Comparison of ENCODE assay signal across 12 cellular contexts in the genomic region with DNA sequence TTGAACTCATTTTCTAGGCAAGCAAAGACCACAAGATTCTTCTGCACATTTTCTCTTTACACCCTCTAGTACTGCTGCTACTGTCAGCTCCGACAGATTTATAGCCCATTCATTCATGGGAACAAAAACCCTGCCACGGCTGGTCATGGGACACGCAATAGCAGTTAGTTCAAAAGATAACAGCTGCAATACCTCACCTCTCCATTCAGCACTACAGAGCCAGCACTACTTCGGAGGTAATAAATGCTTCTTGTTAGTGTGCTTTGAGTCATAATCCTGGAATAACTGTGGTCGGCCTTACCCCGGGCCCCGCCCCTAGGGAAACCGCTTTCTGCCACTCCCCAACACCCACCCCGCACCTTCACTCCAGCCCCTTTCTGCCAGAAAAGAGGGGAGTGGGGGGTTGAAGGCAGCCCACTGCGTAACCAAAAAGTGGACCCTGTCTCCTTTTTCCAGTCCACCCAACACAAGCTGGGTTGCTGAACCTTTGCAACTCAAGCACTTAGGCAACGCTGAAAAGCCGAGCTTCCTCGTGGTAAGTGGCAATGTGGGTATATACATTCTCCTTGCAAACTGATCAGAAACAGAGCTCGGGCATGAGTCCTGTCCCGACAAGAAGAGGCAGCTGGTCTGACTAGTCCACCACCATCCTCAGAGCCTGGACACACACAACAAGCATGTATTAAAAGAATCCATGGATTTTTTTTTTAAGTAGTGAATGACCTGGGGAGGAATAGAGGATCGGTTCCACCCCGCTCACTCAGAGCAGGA.
DNase-seq lines count a peak whose midpoint lies in the region; ATAC-seq, FAIRE-seq and TF ChIP-seq lines count a peak whose summit lies in the region.
"Had no signal": no experiment of that assay in that cellular context is flagged by ENCODE, and none has a peak within 500 bp of the region (broad histone marks: within the 10 kb centered on the region; RNA-seq: fewer than 3 reads in every experiment).

No MANE protein-coding gene starts in this region.

- intact Hi-C loops in A673 (cut with micrococcal nuclease; ENCODE audit: unreplicated experiment) = no loop called here

- peaks cover 4% of the 10 kb centered on the region for H3K9me3 ChIP-seq in A673 (ENCODE audit: low read depth, low read length, poor library complexity, severe bottlenecking)
- no peaks in the 10 kb centered on the region for H3K9me3 ChIP-seq in WERI-Rb-1 (ENCODE audit: severe bottlenecking)
- H3K9me3 ChIP-seq in mesenchymal stem cell (ENCODE audit: control insufficient read depth, low read length) = peaks cover 3% of the 10 kb centered on the region
- H3K9me3 ChIP-seq: vagina had no signal

- peaks cover 37% of the 10 kb centered on the region for H3K27me3 Mint-ChIP-seq in stimulated activated naive CD8-positive, alpha-beta T cell treated with anti-CD3 and anti-CD28 coated beads, Interleukin-15, amount 100 ng/mL, for 72 hours
- no peaks in the 10 kb centered on the region for H3K27me3 Mint-ChIP-seq in osteocyte (ENCODE audit: unreplicated experiment)

- no peak overlapping the region for H2AK5ac ChIP-seq in mesenchymal stem cell (ENCODE audit: low read length, severe bottlenecking)

- H3K79me1 ChIP-seq in mesenchymal stem cell (replicated peaks; ENCODE audit: low read length, poor library complexity, severe bottlenecking) = no peaks in the 10 kb centered on the region

- peaks cover 4 to 11% of the 10 kb centered on the region in 2 donors for H3K9me3 Mint-ChIP-seq in stimulated activated naive CD8-positive, alpha-beta T cell treated with anti-CD3 and anti-CD28 coated beads, Interleukin-15, amount 100 ng/mL, for 72 hours
- H3K9me3 Mint-ChIP-seq in osteocyte (ENCODE audit: unreplicated experiment) = peaks cover 13% of the 10 kb centered on the region

- H3K18ac ChIP-seq in mesenchymal stem cell (ENCODE audit: low read depth in 1 of 2, low read length in 2 of 2) = peak overlapping the region in 1 of 2 experiments; percentile 6

- no peak overlapping the region for H2BK15ac ChIP-seq in mesenchymal stem cell (ENCODE audit: low read depth, poor library complexity, severe bottlenecking)

- no peak overlapping the region for H3K4ac ChIP-seq in mesenchymal stem cell (ENCODE audit: low read depth in 1 of 2, low read length in 2 of 2)

- no peaks in the 10 kb centered on the region for H3K27me3 ChIP-seq in A673 (replicated peaks; ENCODE audit: insufficient read depth, low read depth, low read length, poor library complexity)
- H3K27me3 ChIP-seq in WERI-Rb-1 (ENCODE audit: insufficient read depth, low read depth, severe bottlenecking) = no peaks in the 10 kb centered on the region
- H3K27me3 ChIP-seq in mesenchymal stem cell (ENCODE audit: control insufficient read depth in 1 of 2, insufficient read depth in 1 of 2, low read length in 2 of 2) = peaks cover 0 to 4% of the 10 kb centered on the region in 2 experiments
- H3K27me3 ChIP-seq: vagina had no signal

- peaks cover 30% of the 10 kb centered on the region for H3K4me1 ChIP-seq in A673 (ENCODE audit: insufficient read depth, low read length, poor library complexity, severe bottlenecking)
- H3K4me1 ChIP-seq in mesenchymal stem cell (ENCODE audit: control insufficient read depth, insufficient read depth, low read depth, low read length) = no peaks in the 10 kb centered on the region

- 35% methylated on average over 13 of the region's 17 CpGs for WGBS in mesenchymal stem cell

- POLR2A ChIA-PET in A673 (lab: Charles Lee; ENCODE audit: low non-redundant PET) = no interaction called here

- H3K23ac ChIP-seq in mesenchymal stem cell (ENCODE audit: low read length in 2 of 2) = no peak overlapping the region

- H3K4me1 Mint-ChIP-seq in stimulated activated naive CD8-positive, alpha-beta T cell treated with anti-CD3 and anti-CD28 coated beads, Interleukin-15, amount 100 ng/mL, for 72 hours = peaks cover 5% of the 10 kb centered on the region
- H3K4me1 Mint-ChIP-seq in osteocyte (ENCODE audit: unreplicated experiment) = no peaks in the 10 kb centered on the region

- H3K4me3 Mint-ChIP-seq in stimulated activated naive CD8-positive, alpha-beta T cell treated with anti-CD3 and anti-CD28 coated beads, Interleukin-15, amount 100 ng/mL, for 72 hours = no peak overlapping the region
- H3K4me3 Mint-ChIP-seq in osteocyte (ENCODE audit: unreplicated experiment) = no peak overlapping the region
- H3K4me3 Mint-ChIP-seq: activated T-helper 1 cell treated with anti-CD3 and anti-CD28 coated beads, Interleukin-12 subunit alpha, Interleukin-12 subunit beta, Interleukin-2, Interleukin-4 antibody, amounts not matched to agents 30 ng/mL and 10 ng/mL and 1 ng/mL, durations not matched to agents 14 hours and 24 hours and 36 hours had no signal

- no peak overlapping the region for H3K4me2 ChIP-seq in mesenchymal stem cell (ENCODE audit: low read length, poor library complexity, severe bottlenecking)

- H4K8ac ChIP-seq in mesenchymal stem cell (ENCODE audit: low read length) = no peak overlapping the region

- DNase-seq in A673 (ENCODE audit: low spot score) (peak; percentile 72), HTR-8/SVneo (ENCODE audit: insufficient read length, low spot score) (peak; percentile 7), WERI-Rb-1 (peak; percentile 23), mesenchymal stem cell (peak; percentile 84), NOMO-1 (lab: John Stamatoyannopoulos, UW; ENCODE audit: unreplicated experiment in 2 of 2) (no peak), osteocyte (ENCODE audit: extremely low spot score, unreplicated experiment) (no peak)
- DNase-seq in stimulated activated naive CD8-positive, alpha-beta T cell treated with anti-CD3 and anti-CD28 coated beads, Interleukin-15, amount 100 ng/mL, for 72 hours = no peak
- DNase-seq: NCI-H2081 treated with DMSO at 0.1 percent for 48 hours had no signal

- CTCF ChIA-PET in A673 (lab: Charles Lee) = no interaction called here

- TF ChIP-seq CTCF in A673 (conservative IDR thresholded peaks at IDR 0.05; ENCODE audit: low read depth, low read length) = peak; percentile 30; the same call in 1 of the 2 replicates
- TF ChIP-seq CTCF in WERI-Rb-1 (IDR thresholded peaks at IDR 0.05; ENCODE audit: low read depth, low read length) = 0 out of 2 replicates have a peak, but pooled peaks have one; percentile 13
- no peak for TF ChIP-seq CTCF in osteocyte (IDR thresholded peaks at IDR 0.05)

- H3K4me3 ChIP-seq in A673 (ENCODE audit: low read depth, low read length, poor library complexity, severe bottlenecking) (no peak overlapping the region), WERI-Rb-1 (ENCODE audit: low read depth, low read length) (no peak overlapping the region), mesenchymal stem cell (ENCODE audit: insufficient read depth in 1 of 2, low read depth in 1 of 2, low read length in 2 of 2) (no peak overlapping the region)
- H3K4me3 ChIP-seq: skin epidermis, vagina had no signal

- H3K9ac ChIP-seq in mesenchymal stem cell (ENCODE audit: low read length) = no peak overlapping the region

- no peaks in the 10 kb centered on the region for H3K36me3 Mint-ChIP-seq in osteocyte (ENCODE audit: unreplicated experiment)

- no peak overlapping the region for H2BK120ac ChIP-seq in mesenchymal stem cell (ENCODE audit: low read depth, low read length)

- H3K27ac Mint-ChIP-seq in stimulated activated naive CD8-positive, alpha-beta T cell treated with anti-CD3 and anti-CD28 coated beads, Interleukin-15, amount 100 ng/mL, for 72 hours = no peak overlapping the region
- no peak overlapping the region for H3K27ac Mint-ChIP-seq in osteocyte (ENCODE audit: unreplicated experiment)
- H3K27ac Mint-ChIP-seq: activated T-helper 1 cell treated with anti-CD3 and anti-CD28 coated beads, Interleukin-12 subunit alpha, Interleukin-12 subunit beta, Interleukin-2, Interleukin-4 antibody, amounts not matched to agents 30 ng/mL and 10 ng/mL and 1 ng/mL, durations not matched to agents 14 hours and 24 hours and 36 hours had no signal

- no TSS peak for BruUV-seq in A673 (replicated peaks; lab: Mats Ljungman, UMichigan)

- no peak for ATAC-seq in GM18498 (IDR thresholded peaks at IDR 0.05; ENCODE audit: unreplicated experiment)
- ATAC-seq in stimulated activated naive CD8-positive, alpha-beta T cell treated with anti-CD3 and anti-CD28 coated beads, Interleukin-15, amount 100 ng/mL, for 72 hours = no peak

- no peak overlapping the region for H3K14ac ChIP-seq in mesenchymal stem cell (ENCODE audit: low read length in 2 of 2)

- FAIRE-seq in HTR-8/SVneo (lab: Jason Lieb, UNC) = no peak

- H4K91ac ChIP-seq in mesenchymal stem cell (ENCODE audit: low read length) = no peak overlapping the region

- no peak overlapping the region for H2AFZ ChIP-seq in mesenchymal stem cell (ENCODE audit: low read depth, low read length)

- no peaks in the 10 kb centered on the region for H3K36me3 ChIP-seq in A673 (ENCODE audit: insufficient read depth, low read length, poor library complexity, severe bottlenecking)
- no peaks in the 10 kb centered on the region for H3K36me3 ChIP-seq in WERI-Rb-1
- H3K36me3 ChIP-seq in mesenchymal stem cell (ENCODE audit: control insufficient read depth in 1 of 2, insufficient read depth in 2 of 2, low read depth in 1 of 2, low read length in 2 of 2) = no peaks in the 10 kb centered on the region
- H3K36me3 ChIP-seq: vagina had no signal

- H3K27ac ChIP-seq in A673 (ENCODE audit: low read depth, low read length, poor library complexity, severe bottlenecking) = peak overlapping the region; percentile 40
- H3K27ac ChIP-seq in WERI-Rb-1 = no peak overlapping the region
- no peak overlapping the region for H3K27ac ChIP-seq in mesenchymal stem cell (ENCODE audit: low read length, poor library complexity, severe bottlenecking)
- H3K27ac ChIP-seq: vagina had no signal

- no peak overlapping the region for H2BK5ac ChIP-seq in mesenchymal stem cell (ENCODE audit: low read depth, low read length, poor library complexity, severe bottlenecking)

- H2BK12ac ChIP-seq in mesenchymal stem cell (ENCODE audit: low read length in 2 of 2) = no peak overlapping the region

Comparison
In these comparisons a context has a peak if more than half of its experiments do, and no peak if none do; other contexts are left out.
1. DNase-seq: peak in A673 (single experiment), HTR-8/SVneo (single experiment), WERI-Rb-1 (single experiment) and mesenchymal stem cell (single experiment); none in NOMO-1 (0 of 2), stimulated activated naive CD8-positive, alpha-beta T cell treated with anti-CD3 and anti-CD28 coated beads, Interleukin-15, amount 100 ng/mL, for 72 hours (0 of 2) and osteocyte (single experiment).